ENCODE assay signal across 1 cellular context in the genomic region with DNA sequence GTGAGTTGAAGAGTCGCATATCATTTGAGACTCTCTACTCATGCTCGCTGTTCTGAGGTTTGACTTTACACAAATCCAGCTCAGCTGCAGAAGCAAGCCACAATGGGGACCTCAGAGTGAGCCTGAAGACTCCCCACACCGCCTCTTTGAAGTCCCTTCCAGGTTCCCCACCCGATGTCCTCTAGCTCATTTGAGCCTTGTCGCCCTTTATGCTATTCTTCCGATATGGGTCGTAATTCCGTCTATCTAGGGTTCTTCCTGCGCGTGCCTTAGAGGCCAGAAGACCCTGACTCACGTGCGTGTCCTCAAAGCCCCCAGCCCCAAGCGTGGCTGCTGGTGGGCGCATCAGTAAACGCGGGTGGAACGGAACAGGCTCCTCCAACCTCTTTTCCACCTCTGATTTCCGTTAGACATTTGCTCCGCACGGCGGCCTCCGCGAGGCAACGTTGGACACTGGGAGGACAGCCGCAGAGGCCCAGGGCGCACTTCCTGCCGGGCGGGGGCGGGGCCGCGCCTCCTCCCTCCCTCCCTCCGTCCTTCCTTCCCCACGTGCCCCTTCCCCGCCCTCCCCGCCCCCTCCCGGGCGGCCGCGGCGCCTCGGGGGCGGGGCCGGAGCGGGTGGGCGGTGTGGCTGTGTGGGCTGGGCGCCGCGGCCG.
TF ChIP-seq lines count a peak whose summit lies in the region.

A gene with protein sequence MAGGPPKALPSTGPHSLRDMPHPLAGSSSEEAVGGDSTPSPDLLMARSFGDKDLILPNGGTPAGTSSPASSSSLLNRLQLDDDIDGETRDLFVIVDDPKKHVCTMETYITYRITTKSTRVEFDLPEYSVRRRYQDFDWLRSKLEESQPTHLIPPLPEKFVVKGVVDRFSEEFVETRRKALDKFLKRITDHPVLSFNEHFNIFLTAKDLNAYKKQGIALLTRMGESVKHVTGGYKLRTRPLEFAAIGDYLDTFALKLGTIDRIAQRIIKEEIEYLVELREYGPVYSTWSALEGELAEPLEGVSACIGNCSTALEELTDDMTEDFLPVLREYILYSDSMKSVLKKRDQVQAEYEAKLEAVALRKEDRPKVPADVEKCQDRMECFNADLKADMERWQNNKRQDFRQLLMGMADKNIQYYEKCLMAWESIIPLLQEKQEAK (plus strand): TSS at position 650 of the 656 bp plus-strand sequence. CDS start 242 bp downstream, outside the sequence.

TF ChIP-seq in K562, 482 proteins besides CTCF, POLR2A, EP300 and RAD21 (continued from another document and continues in another):
- TF ChIP-seq, protein P1, sequence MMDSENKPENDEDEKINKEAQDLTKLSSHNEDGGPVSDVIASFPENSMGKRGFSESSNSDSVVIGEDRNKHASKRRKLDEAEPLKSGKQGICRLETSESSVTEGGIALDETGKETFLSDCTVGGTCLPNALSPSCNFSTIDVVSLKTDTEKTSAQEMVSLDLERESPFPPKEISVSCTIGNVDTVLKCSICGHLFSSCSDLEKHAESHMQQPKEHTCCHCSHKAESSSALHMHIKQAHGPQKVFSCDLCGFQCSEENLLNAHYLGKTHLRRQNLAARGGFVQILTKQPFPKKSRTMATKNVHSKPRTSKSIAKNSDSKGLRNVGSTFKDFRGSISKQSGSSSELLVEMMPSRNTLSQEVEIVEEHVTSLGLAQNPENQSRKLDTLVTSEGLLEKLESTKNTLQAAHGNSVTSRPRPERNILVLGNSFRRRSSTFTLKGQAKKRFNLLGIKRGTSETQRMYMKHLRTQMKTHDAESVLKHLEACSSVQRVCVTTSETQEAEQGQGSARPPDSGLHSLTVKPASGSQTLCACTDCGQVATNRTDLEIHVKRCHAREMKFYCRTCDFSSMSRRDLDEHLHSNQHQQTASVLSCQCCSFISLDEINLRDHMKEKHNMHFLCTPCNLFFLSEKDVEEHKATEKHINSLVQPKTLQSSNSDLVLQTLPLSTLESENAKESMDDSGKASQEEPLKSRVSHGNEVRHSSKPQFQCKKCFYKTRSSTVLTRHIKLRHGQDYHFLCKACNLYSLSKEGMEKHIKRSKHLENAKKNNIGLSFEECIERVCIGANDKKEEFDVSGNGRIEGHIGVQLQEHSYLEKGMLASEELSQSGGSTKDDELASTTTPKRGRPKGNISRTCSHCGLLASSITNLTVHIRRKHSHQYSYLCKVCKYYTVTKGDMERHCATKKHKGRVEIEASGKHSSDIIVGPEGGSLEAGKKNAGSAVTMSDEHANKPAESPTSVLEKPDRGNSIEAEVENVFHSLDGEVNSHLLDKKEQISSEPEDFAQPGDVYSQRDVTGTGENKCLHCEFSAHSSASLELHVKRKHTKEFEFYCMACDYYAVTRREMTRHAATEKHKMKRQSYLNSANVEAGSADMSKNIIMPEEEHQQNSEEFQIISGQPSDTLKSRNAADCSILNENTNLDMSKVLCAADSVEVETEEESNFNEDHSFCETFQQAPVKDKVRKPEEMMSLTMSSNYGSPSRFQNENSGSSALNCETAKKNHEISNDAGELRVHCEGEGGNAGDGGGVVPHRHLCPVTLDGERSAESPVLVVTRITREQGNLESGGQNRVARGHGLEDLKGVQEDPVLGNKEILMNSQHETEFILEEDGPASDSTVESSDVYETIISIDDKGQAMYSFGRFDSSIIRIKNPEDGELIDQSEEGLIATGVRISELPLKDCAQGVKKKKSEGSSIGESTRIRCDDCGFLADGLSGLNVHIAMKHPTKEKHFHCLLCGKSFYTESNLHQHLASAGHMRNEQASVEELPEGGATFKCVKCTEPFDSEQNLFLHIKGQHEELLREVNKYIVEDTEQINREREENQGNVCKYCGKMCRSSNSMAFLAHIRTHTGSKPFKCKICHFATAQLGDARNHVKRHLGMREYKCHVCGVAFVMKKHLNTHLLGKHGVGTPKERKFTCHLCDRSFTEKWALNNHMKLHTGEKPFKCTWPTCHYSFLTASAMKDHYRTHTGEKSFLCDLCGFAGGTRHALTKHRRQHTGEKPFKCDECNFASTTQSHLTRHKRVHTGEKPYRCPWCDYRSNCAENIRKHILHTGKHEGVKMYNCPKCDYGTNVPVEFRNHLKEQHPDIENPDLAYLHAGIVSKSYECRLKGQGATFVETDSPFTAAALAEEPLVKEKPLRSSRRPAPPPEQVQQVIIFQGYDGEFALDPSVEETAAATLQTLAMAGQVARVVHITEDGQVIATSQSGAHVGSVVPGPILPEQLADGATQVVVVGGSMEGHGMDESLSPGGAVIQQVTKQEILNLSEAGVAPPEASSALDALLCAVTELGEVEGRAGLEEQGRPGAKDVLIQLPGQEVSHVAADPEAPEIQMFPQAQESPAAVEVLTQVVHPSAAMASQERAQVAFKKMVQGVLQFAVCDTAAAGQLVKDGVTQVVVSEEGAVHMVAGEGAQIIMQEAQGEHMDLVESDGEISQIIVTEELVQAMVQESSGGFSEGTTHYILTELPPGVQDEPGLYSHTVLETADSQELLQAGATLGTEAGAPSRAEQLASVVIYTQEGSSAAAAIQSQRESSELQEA (IDR thresholded peaks at IDR 0.05; ENCODE audit: low read depth): no peak
- TF ChIP-seq PHF20 (IDR thresholded peaks at IDR 0.05; ENCODE audit: partially characterized antibody) (peak; percentile 84), ZNF778 (CRISPR knock-in tag; IDR thresholded peaks at IDR 0.05) (no peak), SIN3A (IDR thresholded peaks at IDR 0.05; ENCODE audit: borderline replicate concordance in 2 of 2, control insufficient read depth in 1 of 2, low read depth in 2 of 2, low read length in 2 of 2) (peak; percentile 66 to 78; a peak in 2 of 4 replicates), TRIM28 (IDR thresholded peaks at IDR 0.05) (peak; percentile 27; the same call in 1 of the 2 replicates), STAG1 (CRISPR knock-in tag; IDR thresholded peaks at IDR 0.05; ENCODE audit: borderline replicate concordance) (no peak), NFE2 (IDR thresholded peaks at IDR 0.05; ENCODE audit: low read depth) (no peak), PTRF (tag; IDR thresholded peaks at IDR 0.05) (no peak), SUPT5H (IDR thresholded peaks at IDR 0.05) (peak; percentile 95), SAP30 (IDR thresholded peaks at IDR 0.05; ENCODE audit: borderline replicate concordance, insufficient read depth, low read depth, low read length, poor library complexity, severe bottlenecking) (peak; percentile 50), TOE1 (IDR thresholded peaks at IDR 0.05; ENCODE audit: borderline replicate concordance) (no peak), TOE1 (CRISPR knock-in tag; IDR thresholded peaks at IDR 0.05; ENCODE audit: borderline replicate concordance, low read depth) (no peak), ZNF830 (CRISPR knock-in tag; IDR thresholded peaks at IDR 0.05) (no peak), PTBP1 (IDR thresholded peaks at IDR 0.05; ENCODE audit: low read depth, low read length) (no peak), PHTF2 (CRISPR knock-in tag; IDR thresholded peaks at IDR 0.05) (0 out of 2 replicates have a peak, but pooled peaks have one; percentile 12), ASH1L (IDR thresholded peaks at IDR 0.05; ENCODE audit: borderline replicate concordance, low read depth, partially characterized antibody) (no peak), RAD51 (IDR thresholded peaks at IDR 0.05; ENCODE audit: borderline replicate concordance, low read depth) (peak; percentile 21; the same call in 1 of the 2 replicates), RNF2 (IDR thresholded peaks at IDR 0.05) (peak; percentile 47; the same call in 1 of the 2 replicates), NCOR1 (IDR thresholded peaks at IDR 0.05) (no peak; the same call in 1 of the 2 replicates), SMAD4 (CRISPR knock-in tag; conservative IDR thresholded peaks at IDR 0.05) (peak; percentile 63; the same call in 1 of the 2 replicates)
- TF ChIP-seq, protein P2, sequence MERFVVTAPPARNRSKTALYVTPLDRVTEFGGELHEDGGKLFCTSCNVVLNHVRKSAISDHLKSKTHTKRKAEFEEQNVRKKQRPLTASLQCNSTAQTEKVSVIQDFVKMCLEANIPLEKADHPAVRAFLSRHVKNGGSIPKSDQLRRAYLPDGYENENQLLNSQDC (CRISPR knock-in tag; IDR thresholded peaks at IDR 0.05): 0 out of 2 replicates have a peak, but pooled peaks have one; percentile 18
- TF ChIP-seq, protein P3, sequence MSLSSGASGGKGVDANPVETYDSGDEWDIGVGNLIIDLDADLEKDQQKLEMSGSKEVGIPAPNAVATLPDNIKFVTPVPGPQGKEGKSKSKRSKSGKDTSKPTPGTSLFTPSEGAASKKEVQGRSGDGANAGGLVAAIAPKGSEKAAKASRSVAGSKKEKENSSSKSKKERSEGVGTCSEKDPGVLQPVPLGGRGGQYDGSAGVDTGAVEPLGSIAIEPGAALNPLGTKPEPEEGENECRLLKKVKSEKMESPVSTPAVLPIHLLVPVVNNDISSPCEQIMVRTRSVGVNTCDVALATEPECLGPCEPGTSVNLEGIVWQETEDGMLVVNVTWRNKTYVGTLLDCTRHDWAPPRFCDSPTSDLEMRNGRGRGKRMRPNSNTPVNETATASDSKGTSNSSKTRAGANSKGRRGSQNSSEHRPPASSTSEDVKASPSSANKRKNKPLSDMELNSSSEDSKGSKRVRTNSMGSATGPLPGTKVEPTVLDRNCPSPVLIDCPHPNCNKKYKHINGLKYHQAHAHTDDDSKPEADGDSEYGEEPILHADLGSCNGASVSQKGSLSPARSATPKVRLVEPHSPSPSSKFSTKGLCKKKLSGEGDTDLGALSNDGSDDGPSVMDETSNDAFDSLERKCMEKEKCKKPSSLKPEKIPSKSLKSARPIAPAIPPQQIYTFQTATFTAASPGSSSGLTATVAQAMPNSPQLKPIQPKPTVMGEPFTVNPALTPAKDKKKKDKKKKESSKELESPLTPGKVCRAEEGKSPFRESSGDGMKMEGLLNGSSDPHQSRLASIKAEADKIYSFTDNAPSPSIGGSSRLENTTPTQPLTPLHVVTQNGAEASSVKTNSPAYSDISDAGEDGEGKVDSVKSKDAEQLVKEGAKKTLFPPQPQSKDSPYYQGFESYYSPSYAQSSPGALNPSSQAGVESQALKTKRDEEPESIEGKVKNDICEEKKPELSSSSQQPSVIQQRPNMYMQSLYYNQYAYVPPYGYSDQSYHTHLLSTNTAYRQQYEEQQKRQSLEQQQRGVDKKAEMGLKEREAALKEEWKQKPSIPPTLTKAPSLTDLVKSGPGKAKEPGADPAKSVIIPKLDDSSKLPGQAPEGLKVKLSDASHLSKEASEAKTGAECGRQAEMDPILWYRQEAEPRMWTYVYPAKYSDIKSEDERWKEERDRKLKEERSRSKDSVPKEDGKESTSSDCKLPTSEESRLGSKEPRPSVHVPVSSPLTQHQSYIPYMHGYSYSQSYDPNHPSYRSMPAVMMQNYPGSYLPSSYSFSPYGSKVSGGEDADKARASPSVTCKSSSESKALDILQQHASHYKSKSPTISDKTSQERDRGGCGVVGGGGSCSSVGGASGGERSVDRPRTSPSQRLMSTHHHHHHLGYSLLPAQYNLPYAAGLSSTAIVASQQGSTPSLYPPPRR (CRISPR knock-in tag; IDR thresholded peaks at IDR 0.05; ENCODE audit: borderline replicate concordance): peak; percentile 81; the same call in 1 of the 2 replicates
- TF ChIP-seq, protein P4, sequence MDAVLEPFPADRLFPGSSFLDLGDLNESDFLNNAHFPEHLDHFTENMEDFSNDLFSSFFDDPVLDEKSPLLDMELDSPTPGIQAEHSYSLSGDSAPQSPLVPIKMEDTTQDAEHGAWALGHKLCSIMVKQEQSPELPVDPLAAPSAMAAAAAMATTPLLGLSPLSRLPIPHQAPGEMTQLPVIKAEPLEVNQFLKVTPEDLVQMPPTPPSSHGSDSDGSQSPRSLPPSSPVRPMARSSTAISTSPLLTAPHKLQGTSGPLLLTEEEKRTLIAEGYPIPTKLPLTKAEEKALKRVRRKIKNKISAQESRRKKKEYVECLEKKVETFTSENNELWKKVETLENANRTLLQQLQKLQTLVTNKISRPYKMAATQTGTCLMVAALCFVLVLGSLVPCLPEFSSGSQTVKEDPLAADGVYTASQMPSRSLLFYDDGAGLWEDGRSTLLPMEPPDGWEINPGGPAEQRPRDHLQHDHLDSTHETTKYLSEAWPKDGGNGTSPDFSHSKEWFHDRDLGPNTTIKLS (IDR thresholded peaks at IDR 0.05; ENCODE audit: borderline replicate concordance, low read depth): 0 out of 2 replicates have a peak, but pooled peaks have one; percentile 62
- TF ChIP-seq, protein P5, sequence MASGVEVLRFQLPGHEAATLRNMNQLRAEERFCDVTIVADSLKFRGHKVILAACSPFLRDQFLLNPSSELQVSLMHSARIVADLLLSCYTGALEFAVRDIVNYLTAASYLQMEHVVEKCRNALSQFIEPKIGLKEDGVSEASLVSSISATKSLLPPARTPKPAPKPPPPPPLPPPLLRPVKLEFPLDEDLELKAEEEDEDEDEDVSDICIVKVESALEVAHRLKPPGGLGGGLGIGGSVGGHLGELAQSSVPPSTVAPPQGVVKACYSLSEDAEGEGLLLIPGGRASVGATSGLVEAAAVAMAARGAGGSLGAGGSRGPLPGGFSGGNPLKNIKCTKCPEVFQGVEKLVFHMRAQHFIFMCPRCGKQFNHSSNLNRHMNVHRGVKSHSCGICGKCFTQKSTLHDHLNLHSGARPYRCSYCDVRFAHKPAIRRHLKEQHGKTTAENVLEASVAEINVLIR (CRISPR knock-in tag; IDR thresholded peaks at IDR 0.05): 0 out of 2 replicates have a peak, but pooled peaks have one; percentile 8
- TF ChIP-seq, protein P6, sequence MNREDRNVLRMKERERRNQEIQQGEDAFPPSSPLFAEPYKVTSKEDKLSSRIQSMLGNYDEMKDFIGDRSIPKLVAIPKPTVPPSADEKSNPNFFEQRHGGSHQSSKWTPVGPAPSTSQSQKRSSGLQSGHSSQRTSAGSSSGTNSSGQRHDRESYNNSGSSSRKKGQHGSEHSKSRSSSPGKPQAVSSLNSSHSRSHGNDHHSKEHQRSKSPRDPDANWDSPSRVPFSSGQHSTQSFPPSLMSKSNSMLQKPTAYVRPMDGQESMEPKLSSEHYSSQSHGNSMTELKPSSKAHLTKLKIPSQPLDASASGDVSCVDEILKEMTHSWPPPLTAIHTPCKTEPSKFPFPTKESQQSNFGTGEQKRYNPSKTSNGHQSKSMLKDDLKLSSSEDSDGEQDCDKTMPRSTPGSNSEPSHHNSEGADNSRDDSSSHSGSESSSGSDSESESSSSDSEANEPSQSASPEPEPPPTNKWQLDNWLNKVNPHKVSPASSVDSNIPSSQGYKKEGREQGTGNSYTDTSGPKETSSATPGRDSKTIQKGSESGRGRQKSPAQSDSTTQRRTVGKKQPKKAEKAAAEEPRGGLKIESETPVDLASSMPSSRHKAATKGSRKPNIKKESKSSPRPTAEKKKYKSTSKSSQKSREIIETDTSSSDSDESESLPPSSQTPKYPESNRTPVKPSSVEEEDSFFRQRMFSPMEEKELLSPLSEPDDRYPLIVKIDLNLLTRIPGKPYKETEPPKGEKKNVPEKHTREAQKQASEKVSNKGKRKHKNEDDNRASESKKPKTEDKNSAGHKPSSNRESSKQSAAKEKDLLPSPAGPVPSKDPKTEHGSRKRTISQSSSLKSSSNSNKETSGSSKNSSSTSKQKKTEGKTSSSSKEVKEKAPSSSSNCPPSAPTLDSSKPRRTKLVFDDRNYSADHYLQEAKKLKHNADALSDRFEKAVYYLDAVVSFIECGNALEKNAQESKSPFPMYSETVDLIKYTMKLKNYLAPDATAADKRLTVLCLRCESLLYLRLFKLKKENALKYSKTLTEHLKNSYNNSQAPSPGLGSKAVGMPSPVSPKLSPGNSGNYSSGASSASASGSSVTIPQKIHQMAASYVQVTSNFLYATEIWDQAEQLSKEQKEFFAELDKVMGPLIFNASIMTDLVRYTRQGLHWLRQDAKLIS (CRISPR knock-in tag; IDR thresholded peaks at IDR 0.05): no peak
